In the genomic region with DNA sequence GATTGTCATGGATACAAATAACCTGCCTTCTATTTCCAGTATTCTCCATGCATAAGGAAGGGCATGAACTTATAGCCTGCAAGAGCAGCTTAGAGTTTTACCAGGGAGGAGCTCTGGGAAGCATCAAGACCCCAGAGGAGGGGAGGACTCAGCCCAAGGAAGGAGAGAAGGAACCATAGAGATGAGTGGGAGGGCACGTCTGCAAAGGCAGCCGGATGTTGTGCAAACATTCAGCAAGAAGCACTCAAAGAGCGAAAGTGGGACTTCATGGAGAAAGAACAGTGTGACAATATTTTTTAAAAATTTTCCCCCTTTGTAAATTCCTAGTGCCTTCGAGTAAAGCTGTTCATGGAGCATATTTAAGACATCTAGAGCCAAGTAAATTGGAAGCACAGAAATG, we compare ENCODE assay signal across 9 cellular contexts.
A peak's percentile ranks its signal among the peaks of the same experiment; 100 is the strongest.
DNase-seq lines count a peak whose midpoint lies in the region; ATAC-seq, FAIRE-seq and TF ChIP-seq lines count a peak whose summit lies in the region.
"Had no signal": no experiment of that assay in that cellular context is flagged by ENCODE, and none has a peak within 500 bp of the region (broad histone marks: within the 10 kb centered on the region; RNA-seq: fewer than 3 reads in every experiment).

No MANE protein-coding gene starts in this region.

- H3K9me3 ChIP-seq in KOPT-K1 (ENCODE audit: insufficient read depth, low read length, poor library complexity, severe bottlenecking), result peaks cover 4% of the 10 kb centered on the region
- no peaks in the 10 kb centered on the region for H3K9me3 ChIP-seq in colonic mucosa
- H3K9me3 ChIP-seq in spleen, result no peaks in the 10 kb centered on the region
- H3K9me3 ChIP-seq in osteoblast (ENCODE audit: low read depth, low read length), result no peaks in the 10 kb centered on the region

- TF ChIP-seq CTCF in colonic mucosa (IDR thresholded peaks at IDR 0.05) (no peak), spleen (IDR thresholded peaks at IDR 0.05 in 8 of 11, conservative IDR thresholded peaks at IDR 0.05 in 3 of 11) (no peak), osteoblast (IDR thresholded peaks at IDR 0.05; ENCODE audit: extremely low read depth, low read depth, low read length) (no peak)

- no peak overlapping the region for H3K9ac ChIP-seq in colonic mucosa (ENCODE audit: low read depth in 2 of 2, low read length in 2 of 2)

- FAIRE-seq in GM12892 (lab: Jason Lieb, UNC), result no peak

- H3K79me2 ChIP-seq in osteoblast (ENCODE audit: insufficient read depth, low read length), result no peaks in the 10 kb centered on the region

- no peaks in the 10 kb centered on the region for H4K20me1 ChIP-seq in osteoblast (ENCODE audit: insufficient read depth, low read length)

- TF ChIP-seq POLR2A in spleen (IDR thresholded peaks at IDR 0.05), result no peak
- no peak for TF ChIP-seq POLR2A in GM12892 (IDR thresholded peaks at IDR 0.05; ENCODE audit: low read depth, low read length)

- ATAC-seq in GM21737 (IDR thresholded peaks at IDR 0.05; ENCODE audit: unreplicated experiment), result no peak

- no peak overlapping the region for H2AFZ ChIP-seq in osteoblast (ENCODE audit: low read length)

- peak; percentile 40 for DNase-seq in T follicular helper cell (ENCODE audit: low read depth)
- no peak for DNase-seq in colonic mucosa
- DNase-seq in spleen, result peak; percentile 79
- no peak for DNase-seq in osteoblast (ENCODE audit: insufficient read length, low spot score, missing footprints)
- DNase-seq in GM12892 (ENCODE audit: insufficient read length), result no peak
- no peak for DNase-seq in hippocampal formation (lab: John Stamatoyannopoulos, UW)
- DNase-seq: GDM1 had no signal

- WGBS in spleen, 5 donors, result 36 to 58% (median 41%) methylated on average over 4 of the region's 4 CpGs

- no peaks in the 10 kb centered on the region for H3K27me3 ChIP-seq in colonic mucosa
- no peaks in the 10 kb centered on the region for H3K27me3 ChIP-seq in spleen (replicated peaks in 1 of 7)
- no peaks in the 10 kb centered on the region for H3K27me3 ChIP-seq in osteoblast (ENCODE audit: insufficient read depth, low read length)

- no peaks in the 10 kb centered on the region for H3K36me3 ChIP-seq in KOPT-K1 (ENCODE audit: insufficient read depth, low read length)
- no peaks in the 10 kb centered on the region for H3K36me3 ChIP-seq in colonic mucosa
- H3K36me3 ChIP-seq in spleen, result no peaks in the 10 kb centered on the region
- H3K36me3 ChIP-seq in osteoblast (ENCODE audit: insufficient read depth, low read length), result no peaks in the 10 kb centered on the region

- H3K27ac ChIP-seq in KOPT-K1 (ENCODE audit: low read depth, low read length, poor library complexity, severe bottlenecking), result peak overlapping the region; percentile 69
- H3K27ac ChIP-seq in colonic mucosa, result peak overlapping the region; percentile 41
- peak overlapping the region; percentile 69 to 91 (median 82) for H3K27ac ChIP-seq in spleen
- no peak overlapping the region for H3K27ac ChIP-seq in osteoblast (ENCODE audit: low read depth, low read length)

- H3K4me3 ChIP-seq in colonic mucosa (no peak overlapping the region), spleen (peak overlapping the region in 1 of 8 donors; percentile 48), osteoblast (ENCODE audit: insufficient read depth, low read length) (no peak overlapping the region)

- H3K4me2 ChIP-seq in osteoblast (ENCODE audit: insufficient read depth, low read length), result no peak overlapping the region

- H3K4me1 ChIP-seq in colonic mucosa (no peaks in the 10 kb centered on the region), spleen (peaks cover 25 to 74% (median 67%) of the 10 kb centered on the region in 6 donors), osteoblast (ENCODE audit: insufficient read depth, low read length) (peaks cover 13% of the 10 kb centered on the region)

- intact Hi-C loops in colonic mucosa (cut with DNase I), result no loop called here
- intact Hi-C loops in spleen (cut with DNase I; ENCODE audit: low total_unique reads), result no loop called here

Comparison
In these comparisons a context has a peak if more than half of its experiments do, and no peak if none do; other contexts are left out.
1. DNase-seq: peak in T follicular helper cell (single experiment) and spleen (single experiment); none in colonic mucosa (single experiment), osteoblast (single experiment), GM12892 (single experiment) and hippocampal formation (0 of 2).